In the genomic region with DNA sequence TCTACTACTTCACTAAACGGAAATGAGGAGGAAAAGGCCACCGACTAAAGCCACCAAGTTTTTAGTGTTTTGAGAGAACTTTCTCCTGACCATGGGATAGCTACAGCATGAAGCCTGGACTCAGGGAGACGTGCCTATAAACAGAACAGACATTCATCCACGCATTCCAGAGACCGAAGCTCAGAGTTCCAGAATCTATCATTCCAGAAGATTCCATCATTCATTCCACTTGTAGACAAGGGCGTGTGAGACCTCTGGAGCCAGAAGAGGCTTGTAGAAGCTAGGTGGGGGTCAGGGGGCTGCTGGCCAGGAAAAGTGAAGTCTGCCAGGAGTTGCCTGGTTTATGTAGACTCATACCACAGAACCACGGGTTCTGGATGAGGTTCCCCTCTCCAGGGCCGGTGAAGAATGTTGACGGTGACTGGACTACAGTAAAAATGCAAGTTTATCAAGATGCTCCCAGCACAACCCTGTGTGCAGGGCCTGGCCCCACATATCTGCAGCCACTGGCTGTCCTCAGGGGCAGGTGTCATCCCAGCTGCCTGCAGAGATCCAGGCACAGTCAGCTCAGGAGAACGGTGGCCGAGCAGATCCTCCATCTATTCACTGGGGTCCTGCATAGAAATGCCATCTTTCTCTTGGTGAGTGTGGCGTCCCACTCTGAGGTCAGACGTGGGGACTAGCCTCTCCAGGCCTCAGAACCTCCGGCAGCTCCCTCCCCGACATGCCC, we compare ENCODE assay signal across 15 cellular contexts.
"Had no signal": no experiment of that assay in that cellular context is flagged by ENCODE, and none has a peak within 500 bp of the region (broad histone marks: within the 10 kb centered on the region; RNA-seq: fewer than 3 reads in every experiment).

No MANE protein-coding gene starts in this region.

- H3K36me3 Mint-ChIP-seq: stimulated activated effector memory CD8-positive, alpha-beta T cell treated with anti-CD3 and anti-CD28 coated beads, Interleukin-12 subunit alpha, Interleukin-12 subunit beta, amount 100 ng/mL, for 72 hours had no signal

- H3K4me3 Mint-ChIP-seq: dendritic cell treated with granulocyte-macrophage colony-stimulating factor and Interleukin-4, amounts not matched to agents 40 ng/mL and 50 ng/mL, for 4 days; effector memory CD8-positive, alpha-beta T cell; stimulated activated effector memory CD8-positive, alpha-beta T cell treated with anti-CD3 and anti-CD28 coated beads, Interleukin-12 subunit alpha, Interleukin-12 subunit beta, amount 100 ng/mL, for 72 hours had no signal

- ATAC-seq: effector memory CD8-positive, alpha-beta T cell; foreskin keratinocyte; left lobe of liver; right cardiac atrium; stimulated activated effector memory CD8-positive, alpha-beta T cell treated with anti-CD3 and anti-CD28 coated beads, Interleukin-12 subunit alpha, Interleukin-12 subunit beta, amount 100 ng/mL, for 72 hours; stimulated activated naive CD8-positive, alpha-beta T cell treated with anti-CD3 and anti-CD28 coated beads, Interleukin-15, Interleukin-2, amounts not matched to agents 100 U/mL and 50 U/mL, for 24 hours had no signal

- DNase-seq: effector memory CD8-positive, alpha-beta T cell; esophagus squamous epithelium; foreskin keratinocyte; mammary epithelial cell; right cardiac atrium; stimulated activated CD4-positive, alpha-beta T cell treated with anti-CD3 and anti-CD28 coated beads, Interleukin-4, amount 100 ng/mL, for 1 hour; stimulated activated CD8-positive, alpha-beta memory T cell treated with anti-CD3 and anti-CD28 coated beads, Interleukin-4, amount 100 ng/mL, for 48 hours; stimulated activated naive CD8-positive, alpha-beta T cell treated with anti-CD3 and anti-CD28 coated beads, Interleukin-15, Interleukin-2, amounts not matched to agents 100 U/mL and 50 U/mL, for 24 hours; thyroid gland; upper lobe of left lung; uterus had no signal

- H3K27ac Mint-ChIP-seq: dendritic cell treated with granulocyte-macrophage colony-stimulating factor and Interleukin-4, amounts not matched to agents 40 ng/mL and 50 ng/mL, for 4 days; effector memory CD8-positive, alpha-beta T cell; progenitor cell of endocrine pancreas; stimulated activated effector memory CD8-positive, alpha-beta T cell treated with anti-CD3 and anti-CD28 coated beads, Interleukin-12 subunit alpha, Interleukin-12 subunit beta, amount 100 ng/mL, for 72 hours had no signal

- H3K9me3 Mint-ChIP-seq: dendritic cell treated with granulocyte-macrophage colony-stimulating factor and Interleukin-4, amounts not matched to agents 40 ng/mL and 50 ng/mL, for 4 days; effector memory CD8-positive, alpha-beta T cell; stimulated activated effector memory CD8-positive, alpha-beta T cell treated with anti-CD3 and anti-CD28 coated beads, Interleukin-12 subunit alpha, Interleukin-12 subunit beta, amount 100 ng/mL, for 72 hours had no signal
